In genomic region chr1:54716299-54717047, GRCh38 we compare ENCODE assay signal across 8 cellular contexts. TPM values are rescaled to one million over a fixed set of nuclear protein-coding genes. Genes with fewer than 3 reads are reported as not detected.
DNase-seq lines count a peak whose midpoint lies in the region; TF ChIP-seq lines count a peak whose summit lies in the region.

No MANE protein-coding gene starts in this region.

- DNase-seq in activated CD4-positive, alpha-beta T cell treated with anti-CD3 and anti-CD28 coated beads for 48 hours, result peak; percentile 30
- DNase-seq in activated CD4-positive, alpha-beta T cell treated with anti-CD3 and anti-CD28 coated beads for 4 hours, result no peak
- DNase-seq in RKO (ENCODE audit: low spot score) (peak; percentile 95), epithelial cell of proximal tubule (ENCODE audit: low read depth) (peak; percentile 30), osteocyte (ENCODE audit: extremely low spot score, unreplicated experiment) (no peak), DMS153 (lab: John Stamatoyannopoulos, UW) (no peak), NCI-H1436 treated with DMSO at 0.1 percent for 48 hours (lab: John Stamatoyannopoulos, UW) (no peak), NCI-H2081 (lab: John Stamatoyannopoulos, UW) (no peak)

- TF ChIP-seq CTCF in epithelial cell of proximal tubule (conservative IDR thresholded peaks at IDR 0.05; ENCODE audit: low read depth, low read length) (no peak), osteocyte (IDR thresholded peaks at IDR 0.05) (no peak)

- H3K9me3 Mint-ChIP-seq in osteocyte (ENCODE audit: unreplicated experiment), result no peaks in the 10 kb centered on the region

- H3K27me3 Mint-ChIP-seq in osteocyte (ENCODE audit: unreplicated experiment), result peaks cover 4% of the 10 kb centered on the region

- H3K27ac Mint-ChIP-seq in osteocyte (ENCODE audit: unreplicated experiment), result peak overlapping the region; percentile 85

- peaks cover 19% of the 10 kb centered on the region for H3K4me1 Mint-ChIP-seq in osteocyte (ENCODE audit: unreplicated experiment)

- peaks cover 20% of the 10 kb centered on the region for H3K36me3 Mint-ChIP-seq in osteocyte (ENCODE audit: unreplicated experiment)

- peak overlapping the region; percentile 97 for H3K4me3 ChIP-seq in epithelial cell of proximal tubule (ENCODE audit: low read depth, low read length)

- H3K4me3 Mint-ChIP-seq in osteocyte (ENCODE audit: unreplicated experiment), result peak overlapping the region; percentile 94

RNA-seq across cellular contexts. Expression of gene TTC4, which starts 0.8 kb away (rescaled TPM):
- total RNA-seq in epithelial cell of proximal tubule (23.1 and 38.6 TPM in 2 replicates), osteocyte (14.4 and 16.6 TPM in 2 replicates)

RNA-seq across cellular contexts. Expression of gene PARS2, which starts 47.9 kb away (rescaled TPM):
- total RNA-seq in epithelial cell of proximal tubule (5.1 and 5.4 TPM in 2 replicates), osteocyte (4.4 and 5.5 TPM in 2 replicates)

Comparison
In these comparisons a context has a peak if more than half of its experiments do, and no peak if none do; other contexts are left out.
1. DNase-seq: peak in activated CD4-positive, alpha-beta T cell treated with anti-CD3 and anti-CD28 coated beads for 48 hours (single experiment), RKO (single experiment) and epithelial cell of proximal tubule (single experiment); none in activated CD4-positive, alpha-beta T cell treated with anti-CD3 and anti-CD28 coated beads for 4 hours (0 of 2), osteocyte (single experiment), DMS153 (single experiment), NCI-H1436 treated with DMSO at 0.1 percent for 48 hours (single experiment) and NCI-H2081 (0 of 2).